ENCODE assay signal across 8 cellular contexts in the genomic region with DNA sequence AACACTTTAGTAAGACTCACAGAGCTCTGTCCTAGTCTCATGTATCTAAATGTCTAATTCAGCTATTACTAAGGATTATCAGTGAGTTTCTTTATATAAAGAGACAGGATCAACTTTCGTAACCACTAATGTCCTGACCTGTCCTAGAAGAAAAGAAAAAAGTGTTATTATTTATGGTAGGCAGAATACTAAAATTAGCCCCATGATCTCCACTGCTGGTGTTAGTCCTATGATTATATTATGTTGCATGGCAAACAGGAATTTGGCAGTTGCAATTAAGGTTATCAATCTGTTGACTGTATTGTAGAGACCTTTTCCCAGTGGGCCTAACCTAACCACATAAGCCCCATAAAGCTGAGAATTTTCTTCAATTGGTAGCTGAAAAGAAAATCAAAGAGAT.
"Had no signal": no experiment of that assay in that cellular context is flagged by ENCODE, and none has a peak within 500 bp of the region (broad histone marks: within the 10 kb centered on the region; RNA-seq: fewer than 3 reads in every experiment).

No MANE protein-coding gene starts in this region.

- DNase-seq: GM23248, GOT3, H7, H9, HCEC 1CT, HFFc6 had no signal

- H3K9ac ChIP-seq: GM23248 had no signal

- H3K4me2 ChIP-seq: GM23338 had no signal

- H3K4me1 ChIP-seq: HAP-1 had no signal

- H3K9me3 ChIP-seq: HAP-1 had no signal

- H3K27ac ChIP-seq: GM23248 had no signal

- H3K36me3 ChIP-seq: HAP-1 had no signal

- H3K4me3 ChIP-seq: GM23248, GM23338, HAP-1 had no signal
